ENCODE assay signal across 15 cellular contexts in the genomic region with DNA sequence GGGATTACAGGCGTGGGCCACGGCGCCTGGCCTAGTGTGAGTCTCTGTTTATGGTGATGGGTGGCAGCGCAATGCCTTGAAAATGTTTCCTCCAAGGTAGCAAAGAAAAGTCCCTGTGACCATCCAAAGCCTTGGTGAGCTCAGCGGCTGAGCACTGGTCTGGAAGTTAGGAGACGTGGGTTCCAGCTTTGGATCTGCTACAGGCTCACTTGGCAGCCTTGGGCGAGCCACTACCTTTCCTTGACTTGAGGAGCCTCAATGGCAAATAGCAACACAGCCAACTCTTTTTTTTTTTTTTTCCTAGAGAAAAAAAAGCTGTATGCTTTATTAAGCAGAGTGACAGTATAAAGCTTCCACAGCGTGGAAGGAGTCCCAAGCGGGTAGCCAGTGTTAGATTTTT.
DNase-seq lines count a peak whose midpoint lies in the region; ATAC-seq and TF ChIP-seq lines count a peak whose summit lies in the region.
"Had no signal": no experiment of that assay in that cellular context is flagged by ENCODE, and none has a peak within 500 bp of the region (broad histone marks: within the 10 kb centered on the region; RNA-seq: fewer than 3 reads in every experiment).

No MANE protein-coding gene starts in this region.

- H3K27me3 ChIP-seq in colonic mucosa (no peaks in the 10 kb centered on the region), prostate gland (replicated peaks; ENCODE audit: insufficient read depth) (no peaks in the 10 kb centered on the region), transverse colon (no peaks in the 10 kb centered on the region)

- TF ChIP-seq EP300 in transverse colon (IDR thresholded peaks at IDR 0.05; ENCODE audit: low read depth): no peak

- WGBS in prostate gland: 32% methylated on average over 9 of the region's 9 CpGs
- 79 to 80% methylated on average over 2 to 9 of the region's 9 CpGs for WGBS in transverse colon (ENCODE audit: low coverage in 1 of 2), 2 donors

- in situ Hi-C loops in transverse colon (cut with MboI; ENCODE audit: low pct_ligation_motif_present in 1 of 4, low pct_unique_long_range_greater_than_20kb in 1 of 4, low sequenced_read_pairs in 3 of 4): no loop called here

- DNase-seq in colonic mucosa (no peak), prostate gland (ENCODE audit: low spot score) (peak; percentile 46), transverse colon (no peak), NCI-H1092 (lab: John Stamatoyannopoulos, UW) (no peak), NCI-H82 treated with DMSO at 0.1 percent for 48 hours (lab: John Stamatoyannopoulos, UW; ENCODE audit: unreplicated experiment) (no peak)
- DNase-seq: Caco-2, GF-D8, NCI-H1105, NCI-H2081, NCI-H748 treated with DMSO at 0.1 percent for 48 hours had no signal

- H3K36me3 ChIP-seq in colonic mucosa (no peaks in the 10 kb centered on the region), prostate gland (no peaks in the 10 kb centered on the region), transverse colon (no peaks in the 10 kb centered on the region)

- H3K4me1 ChIP-seq in colonic mucosa: peaks cover 17% of the 10 kb centered on the region
- peaks cover 24% of the 10 kb centered on the region for H3K4me1 ChIP-seq in prostate gland (replicated peaks)
- H3K4me1 ChIP-seq in transverse colon: peaks cover 28 to 46% (median 45%) of the 10 kb centered on the region in 4 donors
- H3K4me1 ChIP-seq: Caco-2 had no signal

- intact Hi-C loops in colonic mucosa (cut with DNase I): no loop called here
- intact Hi-C loops in prostate gland (cut with DNase I): no loop called here
- intact Hi-C loops in transverse colon (cut with DNase I; ENCODE audit: low total_unique reads): no loop called here

- H3K9me3 ChIP-seq in colonic mucosa (no peaks in the 10 kb centered on the region), prostate gland (no peaks in the 10 kb centered on the region), transverse colon (no peaks in the 10 kb centered on the region)
- H3K9me3 ChIP-seq: Caco-2 had no signal

- no peak for ATAC-seq in GM18868 (IDR thresholded peaks at IDR 0.05; ENCODE audit: unreplicated experiment)
- ATAC-seq: GM23338, HCT116, K562 had no signal

- H3K4me3 ChIP-seq in colonic mucosa (no peak overlapping the region), prostate gland (no peak overlapping the region), transverse colon (no peak overlapping the region)
- H3K4me3 ChIP-seq: GM23338, K562 had no signal

- no peak overlapping the region for H3K9ac ChIP-seq in colonic mucosa (ENCODE audit: low read depth in 2 of 2, low read length in 2 of 2)

- H3K27ac ChIP-seq in C4-2B (peak overlapping the region; percentile 64), colonic mucosa (peak overlapping the region; percentile 62), prostate gland (peak overlapping the region; percentile 83 to 87), transverse colon (peak overlapping the region; percentile 78 to 91 (median 84))

- TF ChIP-seq POLR2A in prostate gland (IDR thresholded peaks at IDR 0.05) (no peak), transverse colon (IDR thresholded peaks at IDR 0.05) (no peak)

- TF ChIP-seq CTCF in C4-2B (conservative IDR thresholded peaks at IDR 0.05) (no peak), colonic mucosa (IDR thresholded peaks at IDR 0.05) (no peak), prostate gland (IDR thresholded peaks at IDR 0.05) (no peak), transverse colon (IDR thresholded peaks at IDR 0.05) (no peak)
